ENCODE assay signal across 1 cellular context in the genomic region with DNA sequence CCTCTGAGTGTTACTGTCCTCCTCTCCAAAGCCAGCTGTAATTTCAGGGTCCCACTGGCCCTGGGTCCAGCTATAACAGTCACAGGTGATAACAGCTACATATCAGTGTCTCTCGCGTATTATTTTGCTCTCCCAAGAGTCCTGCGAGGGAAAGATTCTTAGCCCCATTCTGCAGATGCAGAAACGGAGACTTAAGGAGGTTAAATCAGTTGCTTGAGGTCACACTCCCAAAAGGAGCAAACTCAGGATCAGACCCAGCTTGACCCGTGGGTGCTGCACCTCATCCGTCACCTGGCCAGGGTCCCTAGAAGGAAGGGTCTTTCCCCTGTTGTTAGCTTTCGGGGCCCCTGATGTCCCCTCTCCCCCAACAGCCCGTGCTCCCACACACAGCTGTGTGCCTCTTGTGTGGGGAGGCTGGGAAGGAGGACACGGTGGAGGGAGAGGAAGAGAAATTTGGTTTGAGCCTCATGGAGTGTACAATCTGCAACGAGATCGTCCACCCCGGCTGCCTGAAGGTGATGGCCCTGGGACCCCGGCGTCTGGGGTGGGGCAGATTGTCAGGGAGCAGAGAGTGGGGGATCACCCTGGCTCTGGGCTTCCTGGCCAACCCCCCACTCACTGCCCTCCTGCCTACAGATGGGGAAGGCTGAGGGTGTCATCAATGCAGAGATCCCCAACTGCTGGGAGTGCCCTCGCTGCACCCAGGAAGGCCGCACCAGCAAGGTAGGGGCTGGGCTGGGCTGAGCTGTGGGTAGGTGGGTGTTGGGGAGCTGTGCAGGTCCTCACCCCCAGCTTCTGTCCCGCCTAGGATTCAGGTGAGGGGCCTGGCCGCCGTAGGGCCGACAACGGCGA.
TF ChIP-seq lines count a peak whose summit lies in the region.

No MANE protein-coding gene starts in this region.

TF ChIP-seq in H1, 55 proteins besides CTCF, POLR2A, EP300 and RAD21:
- TF ChIP-seq RNF2 (IDR thresholded peaks at IDR 0.05; ENCODE audit: borderline replicate concordance, low read depth, low read length, missing control alignments, poor library complexity, severe bottlenecking), result no peak
- no peak for TF ChIP-seq SIRT6 (IDR thresholded peaks at IDR 0.05; ENCODE audit: low read length)
- no peak for TF ChIP-seq CBX5 (IDR thresholded peaks at IDR 0.05; ENCODE audit: low read depth, low read length)
- TF ChIP-seq HDAC6 (IDR thresholded peaks at IDR 0.05; ENCODE audit: low read depth, low read length), result no peak
- TF ChIP-seq SIX5 (IDR thresholded peaks at IDR 0.05; ENCODE audit: low read depth, low read length), result no peak
- TF ChIP-seq RFX5 (IDR thresholded peaks at IDR 0.05; ENCODE audit: borderline replicate concordance, low read depth, low read length), result no peak
- no peak for TF ChIP-seq CHD1 (IDR thresholded peaks at IDR 0.05; ENCODE audit: low read depth, low read length)
- no peak for TF ChIP-seq SUZ12 (IDR thresholded peaks at IDR 0.05; ENCODE audit: low read length)
- no peak for TF ChIP-seq NANOG (IDR thresholded peaks at IDR 0.05; ENCODE audit: insufficient read depth, low read depth, low read length, poor library complexity, severe bottlenecking)
- TF ChIP-seq YY1 (IDR thresholded peaks at IDR 0.05; ENCODE audit: low read depth, low read length), result no peak
- TF ChIP-seq SIN3A (conservative IDR thresholded peaks at IDR 0.05 in 1 of 2, IDR thresholded peaks at IDR 0.05 in 1 of 2; ENCODE audit: low read depth in 1 of 2, low read length in 2 of 2), result no peak
- TF ChIP-seq, protein P1, sequence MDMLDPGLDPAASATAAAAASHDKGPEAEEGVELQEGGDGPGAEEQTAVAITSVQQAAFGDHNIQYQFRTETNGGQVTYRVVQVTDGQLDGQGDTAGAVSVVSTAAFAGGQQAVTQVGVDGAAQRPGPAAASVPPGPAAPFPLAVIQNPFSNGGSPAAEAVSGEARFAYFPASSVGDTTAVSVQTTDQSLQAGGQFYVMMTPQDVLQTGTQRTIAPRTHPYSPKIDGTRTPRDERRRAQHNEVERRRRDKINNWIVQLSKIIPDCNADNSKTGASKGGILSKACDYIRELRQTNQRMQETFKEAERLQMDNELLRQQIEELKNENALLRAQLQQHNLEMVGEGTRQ (IDR thresholded peaks at IDR 0.05; ENCODE audit: low read length), result no peak
- no peak for TF ChIP-seq KDM5A (IDR thresholded peaks at IDR 0.05; ENCODE audit: low read length)
- no peak for TF ChIP-seq CTBP2 (IDR thresholded peaks at IDR 0.05; ENCODE audit: borderline replicate concordance, insufficient read depth, insufficient read length, low read length)
- no peak for TF ChIP-seq SP4 (IDR thresholded peaks at IDR 0.05; ENCODE audit: low read length)
- TF ChIP-seq POU5F1 (IDR thresholded peaks at IDR 0.05; ENCODE audit: low read depth, low read length), result no peak
- TF ChIP-seq FOSL1 (IDR thresholded peaks at IDR 0.05; ENCODE audit: insufficient read depth, low read depth, low read length), result no peak
- TF ChIP-seq ZNF274 (IDR thresholded peaks at IDR 0.05; ENCODE audit: borderline replicate concordance, extremely low read depth, low read length), result no peak
TF ChIP-seq in H1: peak in this region for 0.
